In the genomic region with DNA sequence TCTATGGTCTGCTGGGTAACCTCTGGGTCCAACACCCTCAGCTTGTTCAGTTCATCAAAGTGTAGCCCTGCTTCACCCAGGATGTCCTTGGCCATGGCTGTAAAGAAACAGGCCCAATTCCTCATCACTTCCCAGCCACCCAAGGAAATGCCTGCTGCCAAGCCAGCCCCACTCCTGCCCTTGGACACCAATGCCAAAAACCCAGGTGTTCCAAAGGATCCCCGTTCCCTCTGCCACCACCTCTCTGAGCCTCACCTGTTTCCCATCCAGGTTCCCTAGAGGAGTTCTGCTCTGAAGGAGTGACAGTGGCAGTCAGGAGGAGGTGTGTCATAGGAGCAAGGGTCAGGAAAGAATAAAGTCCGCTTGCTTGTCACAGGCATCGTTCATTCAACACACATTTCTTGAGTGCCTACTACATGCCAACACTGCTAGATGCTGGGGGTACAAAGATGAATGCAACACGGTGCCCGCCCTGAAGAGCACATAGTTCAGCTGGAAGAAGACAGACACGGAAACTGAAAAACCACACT, we compare ENCODE assay signal across 23 cellular contexts. TPM values are rescaled to one million over a fixed set of nuclear protein-coding genes. Genes with fewer than 3 reads are reported as not detected.
DNase-seq lines count a peak whose midpoint lies in the region; ATAC-seq and TF ChIP-seq lines count a peak whose summit lies in the region.
"Had no signal": no experiment of that assay in that cellular context is flagged by ENCODE, and none has a peak within 500 bp of the region (broad histone marks: within the 10 kb centered on the region; RNA-seq: fewer than 3 reads in every experiment).

No MANE protein-coding gene starts in this region.

- intact Hi-C loops in naive thymus-derived CD4-positive, alpha-beta T cell (cut with micrococcal nuclease) = loop anchor here (10.0 kb wide), 2 partner anchors 213 to 313 kb away; a partner anchor contains a TSS

- H3K9me3 ChIP-seq in CD4-positive, CD25-positive, alpha-beta regulatory T cell (ENCODE audit: control insufficient read depth in 2 of 2, low read length in 2 of 2) = no peaks in the 10 kb centered on the region
- H3K9me3 ChIP-seq in naive thymus-derived CD4-positive, alpha-beta T cell (ENCODE audit: control insufficient read depth in 2 of 3, low read length in 3 of 3) = no peaks in the 10 kb centered on the region

- no peaks in the 10 kb centered on the region for H3K27me3 Mint-ChIP-seq in CD4-positive, CD25-positive, alpha-beta regulatory T cell
- no peaks in the 10 kb centered on the region for H3K27me3 Mint-ChIP-seq in activated T-helper 17 cell treated with anti-CD3 and anti-CD28 coated beads, Interleukin-2, amount 50 U/mL, for 72 hours
- H3K27me3 Mint-ChIP-seq in naive thymus-derived CD4-positive, alpha-beta T cell = no peaks in the 10 kb centered on the region
- H3K27me3 Mint-ChIP-seq: activated naive CD8-positive, alpha-beta T cell treated with anti-CD3 and anti-CD28 coated beads, Interleukin-2, amount 50 U/mL, for 24 hours had no signal

- H3K27me3 ChIP-seq in CD4-positive, CD25-positive, alpha-beta regulatory T cell (ENCODE audit: control insufficient read depth, insufficient read depth, low read length) = no peaks in the 10 kb centered on the region
- no peaks in the 10 kb centered on the region for H3K27me3 ChIP-seq in naive thymus-derived CD4-positive, alpha-beta T cell (ENCODE audit: control insufficient read depth in 2 of 2, insufficient read depth in 2 of 2, low read length in 2 of 2)
- H3K27me3 ChIP-seq: brain microvascular endothelial cell had no signal

- peaks cover 36% of the 10 kb centered on the region for H3K36me3 ChIP-seq in CD4-positive, CD25-positive, alpha-beta regulatory T cell (ENCODE audit: control insufficient read depth, insufficient read depth, low read length)
- H3K36me3 ChIP-seq in naive thymus-derived CD4-positive, alpha-beta T cell (ENCODE audit: control insufficient read depth in 2 of 3, insufficient read depth in 3 of 3, low read length in 3 of 3) = peaks cover 3 to 50% (median 7%) of the 10 kb centered on the region in 3 experiments

- ATAC-seq in CD4-positive, CD25-positive, alpha-beta regulatory T cell (ENCODE audit: low read depth in 2 of 2) = no peak
- no peak for ATAC-seq in activated T-helper 17 cell treated with anti-CD3 and anti-CD28 coated beads, Interleukin-2, amount 50 U/mL, for 72 hours (replicated peaks)
- no peak for ATAC-seq in naive thymus-derived CD4-positive, alpha-beta T cell
- ATAC-seq in HG03442 (IDR thresholded peaks at IDR 0.05; ENCODE audit: unreplicated experiment) (no peak), GM18502 (IDR thresholded peaks at IDR 0.05; ENCODE audit: poor library complexity, unreplicated experiment) (no peak)
- ATAC-seq: activated CD8-positive, alpha-beta T cell treated with anti-CD3 and anti-CD28 coated beads, Interleukin-2, amount 10 ng/mL, durations not matched to agents 7 days and 5 days; activated naive CD8-positive, alpha-beta T cell treated with anti-CD3 and anti-CD28 coated beads, Interleukin-2, amount 50 U/mL, for 24 hours had no signal

- CTCF ChIA-PET in naive thymus-derived CD4-positive, alpha-beta T cell (lab: Charles Lee) = no interaction called here
- CTCF ChIA-PET in GM10248 (lab: Yijun Ruan, JAX) = interaction anchor here (1.4 to 3.0 kb wide), 2 partner anchors 12 to 100 kb away, joined by 3 to 15 read pairs; a partner anchor contains a TSS

- TF ChIP-seq CTCF in GM10248 (IDR thresholded peaks at IDR 0.05; ENCODE audit: control extremely low read depth, extremely low read depth, low read depth, missing control alignments) = no peak

- H3K36me3 Mint-ChIP-seq in CD4-positive, CD25-positive, alpha-beta regulatory T cell = peaks cover 19% of the 10 kb centered on the region
- peaks cover 46% of the 10 kb centered on the region for H3K36me3 Mint-ChIP-seq in activated T-helper 17 cell treated with anti-CD3 and anti-CD28 coated beads, Interleukin-2, amount 50 U/mL, for 72 hours (ENCODE audit: low read depth)
- H3K36me3 Mint-ChIP-seq in naive thymus-derived CD4-positive, alpha-beta T cell = peaks cover 0 to 27% (median 5%) of the 10 kb centered on the region in 5 donors

- peak overlapping the region in 1 of 4 donors; percentile 67 for H3K4me3 Mint-ChIP-seq in CD4-positive, CD25-positive, alpha-beta regulatory T cell
- H3K4me3 Mint-ChIP-seq in activated T-helper 17 cell treated with anti-CD3 and anti-CD28 coated beads, Interleukin-2, amount 50 U/mL, for 72 hours = no peak overlapping the region
- H3K4me3 Mint-ChIP-seq in naive thymus-derived CD4-positive, alpha-beta T cell = peak overlapping the region in 3 of 10 donors; percentile 32 to 56 (median 34)
- H3K4me3 Mint-ChIP-seq: activated CD8-positive, alpha-beta T cell treated with anti-CD3 and anti-CD28 coated beads, Interleukin-2, amount 10 ng/mL, durations not matched to agents 7 days and 5 days; activated naive CD8-positive, alpha-beta T cell treated with anti-CD3 and anti-CD28 coated beads, Interleukin-2, amount 50 U/mL, for 24 hours; activated T-helper 1 cell treated with anti-CD3 and anti-CD28 coated beads, Interleukin-12 subunit alpha, Interleukin-12 subunit beta, Interleukin-2, Interleukin-4 antibody, amounts not matched to agents 30 ng/mL and 10 ng/mL and 1 ng/mL, durations not matched to agents 14 hours and 24 hours and 36 hours had no signal

- H3K27ac ChIP-seq in CD4-positive, CD25-positive, alpha-beta regulatory T cell (ENCODE audit: insufficient read depth, low read length, poor library complexity, severe bottlenecking) = no peak overlapping the region
- H3K27ac ChIP-seq in naive thymus-derived CD4-positive, alpha-beta T cell (ENCODE audit: low read depth, low read length) = no peak overlapping the region
- H3K27ac ChIP-seq: brain microvascular endothelial cell had no signal

- POLR2A ChIA-PET in naive thymus-derived CD4-positive, alpha-beta T cell (lab: Charles Lee) = interaction anchor here (4.6 kb wide), 1 partner anchor 25 kb away, joined by 75 read pairs; a partner anchor contains a TSS
- POLR2A ChIA-PET in GM10248 (lab: Yijun Ruan, JAX) = no interaction called here

- no peaks in the 10 kb centered on the region for H3K9me3 Mint-ChIP-seq in CD4-positive, CD25-positive, alpha-beta regulatory T cell
- no peaks in the 10 kb centered on the region for H3K9me3 Mint-ChIP-seq in activated T-helper 17 cell treated with anti-CD3 and anti-CD28 coated beads, Interleukin-2, amount 50 U/mL, for 72 hours
- H3K9me3 Mint-ChIP-seq in naive thymus-derived CD4-positive, alpha-beta T cell = no peaks in the 10 kb centered on the region
- H3K9me3 Mint-ChIP-seq: activated naive CD8-positive, alpha-beta T cell treated with anti-CD3 and anti-CD28 coated beads, Interleukin-2, amount 50 U/mL, for 24 hours; activated T-helper 1 cell treated with anti-CD3 and anti-CD28 coated beads, Interleukin-12 subunit alpha, Interleukin-12 subunit beta, Interleukin-2, Interleukin-4 antibody, amounts not matched to agents 30 ng/mL and 10 ng/mL and 1 ng/mL, durations not matched to agents 14 hours and 24 hours and 36 hours had no signal

- no peak overlapping the region for H3K4me3 ChIP-seq in CD4-positive, CD25-positive, alpha-beta regulatory T cell (ENCODE audit: low read depth, low read length)
- H3K4me3 ChIP-seq in naive thymus-derived CD4-positive, alpha-beta T cell (ENCODE audit: low read length) = no peak overlapping the region

- peaks cover 4 to 37% (median 28%) of the 10 kb centered on the region in 4 donors for H3K4me1 Mint-ChIP-seq in CD4-positive, CD25-positive, alpha-beta regulatory T cell
- peaks cover 31% of the 10 kb centered on the region for H3K4me1 Mint-ChIP-seq in activated T-helper 17 cell treated with anti-CD3 and anti-CD28 coated beads, Interleukin-2, amount 50 U/mL, for 72 hours
- H3K4me1 Mint-ChIP-seq in naive thymus-derived CD4-positive, alpha-beta T cell = peaks cover 22 to 42% (median 41%) of the 10 kb centered on the region in 7 donors

- peak overlapping the region in 2 of 3 donors; percentile 3 to 60 for H3K27ac Mint-ChIP-seq in CD4-positive, CD25-positive, alpha-beta regulatory T cell
- peak overlapping the region; percentile 40 for H3K27ac Mint-ChIP-seq in activated T-helper 17 cell treated with anti-CD3 and anti-CD28 coated beads, Interleukin-2, amount 50 U/mL, for 72 hours
- H3K27ac Mint-ChIP-seq in naive thymus-derived CD4-positive, alpha-beta T cell = peak overlapping the region in 6 of 9 donors; percentile 5 to 84 (median 52)
- H3K27ac Mint-ChIP-seq: activated CD8-positive, alpha-beta T cell treated with anti-CD3 and anti-CD28 coated beads, Interleukin-2, amount 10 ng/mL, durations not matched to agents 7 days and 5 days; activated naive CD8-positive, alpha-beta T cell treated with anti-CD3 and anti-CD28 coated beads, Interleukin-2, amount 50 U/mL, for 24 hours; activated T-helper 1 cell treated with anti-CD3 and anti-CD28 coated beads, Interleukin-12 subunit alpha, Interleukin-12 subunit beta, Interleukin-2, Interleukin-4 antibody, amounts not matched to agents 30 ng/mL and 10 ng/mL and 1 ng/mL, durations not matched to agents 14 hours and 24 hours and 36 hours had no signal

- no peak for DNase-seq in CD4-positive, CD25-positive, alpha-beta regulatory T cell
- no peak for DNase-seq in naive thymus-derived CD4-positive, alpha-beta T cell
- no peak for DNase-seq in GM10248 (ENCODE audit: extremely low spot score)
- DNase-seq: ACHN; activated CD8-positive, alpha-beta T cell treated with anti-CD3 and anti-CD28 coated beads, Interleukin-2, amount 10 ng/mL, durations not matched to agents 7 days and 5 days; activated naive CD8-positive, alpha-beta T cell treated with anti-CD3 and anti-CD28 coated beads, Interleukin-2, amount 50 U/mL, for 24 hours; brain microvascular endothelial cell; C1 segment of cervical spinal cord; GF-D8; KBM-7; mesenchymal stem cell; NCI-H1436 treated with DMSO at 0.1 percent for 48 hours; NCI-H524 treated with DMSO at 0.1 percent for 48 hours; stimulated activated naive CD4-positive, alpha-beta T cell; T1000 had no signal

- H3K4me1 ChIP-seq in CD4-positive, CD25-positive, alpha-beta regulatory T cell (ENCODE audit: control insufficient read depth, insufficient read depth, low read length, poor library complexity, severe bottlenecking) = peaks cover 25% of the 10 kb centered on the region
- H3K4me1 ChIP-seq in naive thymus-derived CD4-positive, alpha-beta T cell (ENCODE audit: control insufficient read depth in 2 of 2, insufficient read depth in 2 of 2, low read length in 2 of 2) = peaks cover 16 to 19% of the 10 kb centered on the region in 2 donors

RNA-seq across cellular contexts. Expression of a gene that starts 3.3 kb away (rescaled TPM):
- total RNA-seq in CD4-positive, CD25-positive, alpha-beta regulatory T cell = 44.1 TPM
- polyA plus RNA-seq in CD4-positive, CD25-positive, alpha-beta regulatory T cell = 10 to 100 TPM; 36.9 to 55.5 (median 44.4) TPM
- total RNA-seq in activated T-helper 17 cell treated with anti-CD3 and anti-CD28 coated beads, Interleukin-2, amount 50 U/mL, for 72 hours = 10 to 100 TPM; 17.5 to 21.3 TPM
- 10 to 100 TPM; 24.7 to 56.2 (median 37.0) TPM for total RNA-seq in naive thymus-derived CD4-positive, alpha-beta T cell
- 10 to 100 TPM; 44.5 to 44.9 TPM for polyA plus RNA-seq in naive thymus-derived CD4-positive, alpha-beta T cell

RNA-seq across cellular contexts. Expression of a gene that starts 3.6 kb away (rescaled TPM):
- 15.7 TPM for total RNA-seq in CD4-positive, CD25-positive, alpha-beta regulatory T cell
- polyA plus RNA-seq in CD4-positive, CD25-positive, alpha-beta regulatory T cell = 10 to 100 TPM in 1 of 4 donors, 1 to 10 TPM in 3; 6.5 to 10.5 (median 8.8) TPM
- total RNA-seq in activated T-helper 17 cell treated with anti-CD3 and anti-CD28 coated beads, Interleukin-2, amount 50 U/mL, for 72 hours = 10 to 100 TPM; 24.9 to 30.0 TPM
- total RNA-seq in naive thymus-derived CD4-positive, alpha-beta T cell = 10 to 100 TPM in 4 of 5 experiments, 1 to 10 TPM in 1; 8.0 to 26.9 (median 25.9) TPM
- polyA plus RNA-seq in naive thymus-derived CD4-positive, alpha-beta T cell = 10 to 100 TPM; 10.3 to 19.0 TPM

RNA-seq across cellular contexts. Expression of a gene that starts 13.0 kb away (rescaled TPM):
- total RNA-seq in CD4-positive, CD25-positive, alpha-beta regulatory T cell = 4.1 TPM
- polyA plus RNA-seq in CD4-positive, CD25-positive, alpha-beta regulatory T cell = 1 to 10 TPM; 6.6 to 9.5 (median 7.5) TPM
- total RNA-seq in activated T-helper 17 cell treated with anti-CD3 and anti-CD28 coated beads, Interleukin-2, amount 50 U/mL, for 72 hours = 10 to 100 TPM; 25.0 to 41.0 TPM
- total RNA-seq in naive thymus-derived CD4-positive, alpha-beta T cell = 10 to 100 TPM in 1 of 5 experiments, 1 to 10 TPM in 4; 2.9 to 19.9 (median 4.8) TPM
- polyA plus RNA-seq in naive thymus-derived CD4-positive, alpha-beta T cell = 10 to 100 TPM in 1 of 2 donors, 1 to 10 TPM in 1; 8.3 to 10.9 TPM

RNA-seq across cellular contexts. Expression of a gene that starts 25.4 kb away (rescaled TPM):
- total RNA-seq in CD4-positive, CD25-positive, alpha-beta regulatory T cell = 29.4 TPM
- 10 to 100 TPM; 70.2 to 88.5 (median 74.7) TPM for polyA plus RNA-seq in CD4-positive, CD25-positive, alpha-beta regulatory T cell
- total RNA-seq in activated T-helper 17 cell treated with anti-CD3 and anti-CD28 coated beads, Interleukin-2, amount 50 U/mL, for 72 hours = 100 to 1,000 TPM in 1 of 2 donors, 10 to 100 TPM in 1; 48.9 to 109 TPM
- total RNA-seq in naive thymus-derived CD4-positive, alpha-beta T cell = 10 to 100 TPM; 27.9 to 64.9 (median 29.8) TPM
- 10 to 100 TPM; 85.0 to 89.3 TPM for polyA plus RNA-seq in naive thymus-derived CD4-positive, alpha-beta T cell

RNA-seq across cellular contexts. Expression of a gene that starts 33.0 kb away (rescaled TPM):
- total RNA-seq in CD4-positive, CD25-positive, alpha-beta regulatory T cell = not detected
- polyA plus RNA-seq in CD4-positive, CD25-positive, alpha-beta regulatory T cell = not detected
- total RNA-seq in activated T-helper 17 cell treated with anti-CD3 and anti-CD28 coated beads, Interleukin-2, amount 50 U/mL, for 72 hours = not detected
- total RNA-seq in naive thymus-derived CD4-positive, alpha-beta T cell = not detected
- polyA plus RNA-seq in naive thymus-derived CD4-positive, alpha-beta T cell = not detected
- total RNA-seq: activated CD8-positive, alpha-beta T cell treated with anti-CD3 and anti-CD28 coated beads, Interleukin-2, amount 10 ng/mL, durations not matched to agents 7 days and 5 days; activated T-helper 1 cell treated with anti-CD3 and anti-CD28 coated beads, Interleukin-12 subunit alpha, Interleukin-12 subunit beta, Interleukin-2, Interleukin-4 antibody, amounts not matched to agents 30 ng/mL and 10 ng/mL and 1 ng/mL, durations not matched to agents 14 hours and 24 hours and 36 hours; fibroblast of lung; glomerular endothelial cell; H4 had no signal
- polyA plus RNA-seq: fibroblast of lung, thymus had no signal
